In genomic region chr19:16878181-16878965, GRCh38 we compare ENCODE assay signal across 22 cellular contexts. TPM values are rescaled to one million over a fixed set of nuclear protein-coding genes. Genes with fewer than 3 reads are reported as not detected.
"Had no signal": no experiment of that assay in that cellular context is flagged by ENCODE, and none has a peak within 500 bp of the region (broad histone marks: within the 10 kb centered on the region; RNA-seq: fewer than 3 reads in every experiment).

No MANE protein-coding gene starts in this region.

- H3K4me2 ChIP-seq: neural progenitor cell had no signal

- H3K27ac Mint-ChIP-seq: natural killer cell treated with Interleukin-12 subunit alpha and Interleukin-12 subunit beta and Interleukin-15 and Interleukin-18, amount 100 ng/mL, for 72 hours; neural progenitor cell; stimulated activated effector memory CD8-positive, alpha-beta T cell treated with anti-CD3 and anti-CD28 coated beads, Interleukin-12 subunit alpha, Interleukin-12 subunit beta, amount 100 ng/mL, for 72 hours; stimulated activated naive CD8-positive, alpha-beta T cell treated with anti-CD3 and anti-CD28 coated beads, Interleukin-15, Interleukin-2, amounts not matched to agents 100 ng/mL and 50 ng/mL, for 24 hours had no signal

- H3K4me1 Mint-ChIP-seq: neural progenitor cell had no signal

- H3K4me3 ChIP-seq: esophagus muscularis mucosa, gastroesophageal sphincter, left ventricle myocardium inferior, neural progenitor cell, prostate gland, right lobe of liver, tibial artery had no signal

- H3K79me2 ChIP-seq: parathyroid adenoma had no signal

- H2AFZ ChIP-seq: neural progenitor cell, parathyroid adenoma had no signal

- FAIRE-seq: endometrium, kidney had no signal

- H3K27me3 ChIP-seq: esophagus muscularis mucosa, gastroesophageal sphincter, neural progenitor cell, right lobe of liver had no signal

- H3K27me3 Mint-ChIP-seq: central memory CD8-positive, alpha-beta T cell; stimulated activated naive CD8-positive, alpha-beta T cell treated with anti-CD3 and anti-CD28 coated beads, Interleukin-15, Interleukin-2, amounts not matched to agents 100 ng/mL and 50 ng/mL, for 24 hours had no signal

- H3K4me3 Mint-ChIP-seq: central memory CD8-positive, alpha-beta T cell; natural killer cell treated with Interleukin-12 subunit alpha and Interleukin-12 subunit beta and Interleukin-15 and Interleukin-18, amount 100 ng/mL, for 72 hours; neural progenitor cell; stimulated activated effector memory CD8-positive, alpha-beta T cell treated with anti-CD3 and anti-CD28 coated beads, Interleukin-12 subunit alpha, Interleukin-12 subunit beta, amount 100 ng/mL, for 72 hours; stimulated activated naive CD8-positive, alpha-beta T cell treated with anti-CD3 and anti-CD28 coated beads, Interleukin-15, Interleukin-2, amounts not matched to agents 100 ng/mL and 50 ng/mL, for 24 hours had no signal

- DNase-seq: effector memory CD4-positive, alpha-beta T cell; glutamatergic neuron; kidney; left cardiac atrium; left ventricle myocardium inferior; occipital lobe; right lobe of liver; stimulated activated CD4-positive, alpha-beta T cell treated with anti-CD3 and anti-CD28 coated beads, Interleukin-4, amount 100 ng/mL, for 1 hour; stimulated activated CD8-positive, alpha-beta memory T cell treated with anti-CD3 and anti-CD28 coated beads, Interleukin-4, amount 100 ng/mL, for 48 hours; tibial artery had no signal

- ATAC-seq: gastroesophageal sphincter, left cardiac atrium had no signal

- H3K36me3 ChIP-seq: neural progenitor cell had no signal

- H3K27ac ChIP-seq: esophagus muscularis mucosa, neural progenitor cell, prostate gland, right lobe of liver, tibial artery had no signal

- H3K4me1 ChIP-seq: neural progenitor cell, parathyroid adenoma, prostate gland, right lobe of liver, tibial artery had no signal

- H3K9me3 ChIP-seq: prostate gland had no signal

- H3K9ac ChIP-seq: neural progenitor cell, parathyroid adenoma had no signal

RNA-seq across cellular contexts. Expression of gene F2RL3, which starts 10.4 kb away (rescaled TPM):
- total RNA-seq: renal cortical epithelial cell, temporal lobe had no signal
